In the genomic region with DNA sequence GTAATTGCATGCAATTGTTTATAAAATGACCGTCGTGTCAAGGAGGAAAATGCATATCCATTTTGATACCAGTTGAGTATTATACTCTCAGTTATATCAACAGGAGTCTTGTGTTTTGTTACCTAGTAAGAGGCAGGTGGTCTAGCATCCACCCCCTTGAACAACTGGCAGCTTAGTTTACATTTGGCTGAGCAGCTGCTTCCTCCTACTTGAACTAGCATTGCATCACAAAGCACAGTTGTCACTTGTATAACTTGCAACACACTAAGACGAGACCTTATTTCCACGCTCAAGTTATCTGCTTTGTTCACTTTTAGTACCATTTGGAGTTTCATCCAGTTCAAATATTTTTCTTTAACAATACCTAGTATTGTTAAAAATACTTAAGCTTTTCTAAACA, we compare ENCODE assay signal across 17 cellular contexts.
A peak's percentile ranks its signal among the peaks of the same experiment; 100 is the strongest.
DNase-seq lines count a peak whose midpoint lies in the region; ATAC-seq and TF ChIP-seq lines count a peak whose summit lies in the region.
"Had no signal": no experiment of that assay in that cellular context is flagged by ENCODE, and none has a peak within 500 bp of the region (broad histone marks: within the 10 kb centered on the region; RNA-seq: fewer than 3 reads in every experiment).

No MANE protein-coding gene starts in this region.

- no peak overlapping the region for H4K91ac ChIP-seq in mesenchymal stem cell (ENCODE audit: low read length)

- no peaks in the 10 kb centered on the region for H3K9me2 ChIP-seq in PC-9 (ENCODE audit: insufficient read depth)

- WGBS in mesenchymal stem cell = 0% methylated on average over 1 of the region's 4 CpGs

- no peak overlapping the region for H3K23ac ChIP-seq in mesenchymal stem cell (ENCODE audit: low read length in 2 of 2)

- no peaks in the 10 kb centered on the region for H3K79me1 ChIP-seq in mesenchymal stem cell (replicated peaks; ENCODE audit: low read length, poor library complexity, severe bottlenecking)

- DNase-seq in NCI-H146 treated with DMSO at 0.1 percent for 48 hours (lab: John Stamatoyannopoulos, UW; ENCODE audit: unreplicated experiment) = peak; percentile 37
- DNase-seq in NCI-H82 treated with DMSO at 0.1 percent for 48 hours (lab: John Stamatoyannopoulos, UW; ENCODE audit: unreplicated experiment) = peak; percentile 6
- DNase-seq in mesenchymal stem cell = peak; percentile 50
- DNase-seq in AG08396 (ENCODE audit: low spot score) = no peak
- DNase-seq in PC-9 = no peak
- DNase-seq: activated CD4-positive, alpha-beta T cell treated with anti-CD3 and anti-CD28 coated beads, Interleukin-2, amount 10 ng/mL, durations not matched to agents 7 days and 5 days; activated T-cell treated with anti-CD3 and anti-CD28 coated beads, Interleukin-2, amount 50 U/mL, for 1 hour; DND-41; kidney glomerular epithelial cell; OCI-M1; stimulated activated CD4-positive, alpha-beta T cell treated with anti-CD3 and anti-CD28 coated beads, Interleukin-4, amount 100 ng/mL, for 1 hour had no signal

- H3K27ac ChIP-seq in HUES48 (ENCODE audit: low read depth, low read length) = peak overlapping the region; percentile 8
- H3K27ac ChIP-seq in mesenchymal stem cell (ENCODE audit: low read length, poor library complexity, severe bottlenecking) = no peak overlapping the region
- no peak overlapping the region for H3K27ac ChIP-seq in PC-9
- H3K27ac ChIP-seq: BLaER1 treated with 17β-estradiol and CSF1 and Interleukin-3, amounts not matched to agents 10 nM and 100 nM; epithelial cell of prostate; SK-N-MC had no signal

- no peaks in the 10 kb centered on the region for H3K79me2 ChIP-seq in PC-9 (ENCODE audit: low read depth)

- no peak overlapping the region for H3K18ac ChIP-seq in mesenchymal stem cell (ENCODE audit: low read depth in 1 of 2, low read length in 2 of 2)

- no peaks in the 10 kb centered on the region for H4K20me1 ChIP-seq in PC-9 (ENCODE audit: insufficient read depth)
- H4K20me1 ChIP-seq: BLaER1 treated with 17β-estradiol and CSF1 and Interleukin-3, amounts not matched to agents 10 nM and 100 nM had no signal

- no TSS peak for BruUV-seq in PC-9 (replicated peaks; lab: Mats Ljungman, UMichigan)

- H3K4me1 ChIP-seq in HUES48 (ENCODE audit: control insufficient read depth, insufficient read depth, low read length) (peaks cover 27% of the 10 kb centered on the region), mesenchymal stem cell (ENCODE audit: control insufficient read depth, insufficient read depth, low read depth, low read length) (no peaks in the 10 kb centered on the region), PC-9 (replicated peaks; ENCODE audit: insufficient read depth) (peaks cover 7% of the 10 kb centered on the region; the same call in 1 of the 2 replicates)
- H3K4me1 ChIP-seq: BLaER1 treated with 17β-estradiol and CSF1 and Interleukin-3, amounts not matched to agents 10 nM and 100 nM had no signal

- POLR2A ChIA-PET in PC-9 (lab: Charles Lee; ENCODE audit: unreplicated experiment) = no interaction called here

- H3K14ac ChIP-seq in mesenchymal stem cell (ENCODE audit: low read length in 2 of 2) = no peak overlapping the region

- no peak overlapping the region for H2AK5ac ChIP-seq in mesenchymal stem cell (ENCODE audit: low read length, severe bottlenecking)

- no peak overlapping the region for H3K4me3 ChIP-seq in HUES48 (ENCODE audit: low read depth, low read length)
- H3K4me3 ChIP-seq in mesenchymal stem cell (ENCODE audit: insufficient read depth in 1 of 2, low read depth in 1 of 2, low read length in 2 of 2) = no peak overlapping the region
- no peak overlapping the region for H3K4me3 ChIP-seq in PC-9
- H3K4me3 ChIP-seq: BLaER1 treated with 17β-estradiol and CSF1 and Interleukin-3, amounts not matched to agents 10 nM and 100 nM; SK-N-MC had no signal

- H3K9me3 ChIP-seq in HUES48 (ENCODE audit: control insufficient read depth, insufficient read depth, low read length) (no peaks in the 10 kb centered on the region), mesenchymal stem cell (ENCODE audit: control insufficient read depth, low read length) (no peaks in the 10 kb centered on the region), PC-9 (ENCODE audit: insufficient read depth, low read depth) (no peaks in the 10 kb centered on the region)
- H3K9me3 ChIP-seq: BLaER1 treated with 17β-estradiol and CSF1 and Interleukin-3, amounts not matched to agents 10 nM and 100 nM had no signal

- H3K4me2 ChIP-seq in mesenchymal stem cell (ENCODE audit: low read length, poor library complexity, severe bottlenecking) (no peak overlapping the region), PC-9 (no peak overlapping the region)
- H3K4me2 ChIP-seq: BLaER1 treated with 17β-estradiol and CSF1 and Interleukin-3, amounts not matched to agents 10 nM and 100 nM had no signal

- no peak overlapping the region for H2BK5ac ChIP-seq in mesenchymal stem cell (ENCODE audit: low read depth, low read length, poor library complexity, severe bottlenecking)

- H2BK120ac ChIP-seq in mesenchymal stem cell (ENCODE audit: low read depth, low read length) = no peak overlapping the region

- CTCF ChIA-PET in PC-9 (lab: Charles Lee) = no interaction called here

- H3K9ac ChIP-seq in HUES48 (ENCODE audit: low read depth, low read length) = no peak overlapping the region
- no peak overlapping the region for H3K9ac ChIP-seq in mesenchymal stem cell (ENCODE audit: low read length)
- H3K9ac ChIP-seq: BLaER1 treated with 17β-estradiol and CSF1 and Interleukin-3, amounts not matched to agents 10 nM and 100 nM had no signal

- H3K27me3 ChIP-seq in HUES48 (ENCODE audit: control insufficient read depth, insufficient read depth, low read length) (no peaks in the 10 kb centered on the region), mesenchymal stem cell (ENCODE audit: control insufficient read depth in 1 of 2, insufficient read depth in 1 of 2, low read length in 2 of 2) (no peaks in the 10 kb centered on the region), PC-9 (ENCODE audit: insufficient read depth, low read depth) (no peaks in the 10 kb centered on the region)
- H3K27me3 ChIP-seq: BLaER1 treated with 17β-estradiol and CSF1 and Interleukin-3, amounts not matched to agents 10 nM and 100 nM had no signal

- H4K8ac ChIP-seq in mesenchymal stem cell (ENCODE audit: low read length) = no peak overlapping the region

- no peak for TF ChIP-seq CTCF in PC-9 (conservative IDR thresholded peaks at IDR 0.05)

- H2BK12ac ChIP-seq in mesenchymal stem cell (ENCODE audit: low read length in 2 of 2) = no peak overlapping the region

- H3K4ac ChIP-seq in mesenchymal stem cell (ENCODE audit: low read depth in 1 of 2, low read length in 2 of 2) = peak overlapping the region in 1 of 2 experiments; percentile 40

- intact Hi-C loops in PC-9 (cut with micrococcal nuclease; ENCODE audit: unreplicated experiment) = no loop called here

- no peaks in the 10 kb centered on the region for H3K36me3 ChIP-seq in HUES48 (ENCODE audit: control insufficient read depth, insufficient read depth, low read length)
- H3K36me3 ChIP-seq in mesenchymal stem cell (ENCODE audit: control insufficient read depth in 1 of 2, insufficient read depth in 2 of 2, low read depth in 1 of 2, low read length in 2 of 2) = no peaks in the 10 kb centered on the region
- no peaks in the 10 kb centered on the region for H3K36me3 ChIP-seq in PC-9 (ENCODE audit: low read depth)
- H3K36me3 ChIP-seq: BLaER1 treated with 17β-estradiol and CSF1 and Interleukin-3, amounts not matched to agents 10 nM and 100 nM had no signal

- ATAC-seq in HG02610 (IDR thresholded peaks at IDR 0.05; ENCODE audit: unreplicated experiment) = no peak
- ATAC-seq: sciatic nerve had no signal

- no peaks in the 10 kb centered on the region for H3F3A ChIP-seq in PC-9 (ENCODE audit: insufficient read depth, low read depth)

- no peak overlapping the region for H2BK15ac ChIP-seq in mesenchymal stem cell (ENCODE audit: low read depth, poor library complexity, severe bottlenecking)

- no peak overlapping the region for H2AFZ ChIP-seq in mesenchymal stem cell (ENCODE audit: low read depth, low read length)
- H2AFZ ChIP-seq in PC-9 = no peak overlapping the region; the same call in 1 of the 2 replicates

Comparison
In these comparisons a context has a peak if more than half of its experiments do, and no peak if none do; other contexts are left out.
1. DNase-seq: peak in NCI-H146 treated with DMSO at 0.1 percent for 48 hours (single experiment), NCI-H82 treated with DMSO at 0.1 percent for 48 hours (single experiment) and mesenchymal stem cell (single experiment); none in AG08396 (single experiment) and PC-9 (0 of 2).